23 cellular contexts compared by ENCODE assay signal in the genomic region with DNA sequence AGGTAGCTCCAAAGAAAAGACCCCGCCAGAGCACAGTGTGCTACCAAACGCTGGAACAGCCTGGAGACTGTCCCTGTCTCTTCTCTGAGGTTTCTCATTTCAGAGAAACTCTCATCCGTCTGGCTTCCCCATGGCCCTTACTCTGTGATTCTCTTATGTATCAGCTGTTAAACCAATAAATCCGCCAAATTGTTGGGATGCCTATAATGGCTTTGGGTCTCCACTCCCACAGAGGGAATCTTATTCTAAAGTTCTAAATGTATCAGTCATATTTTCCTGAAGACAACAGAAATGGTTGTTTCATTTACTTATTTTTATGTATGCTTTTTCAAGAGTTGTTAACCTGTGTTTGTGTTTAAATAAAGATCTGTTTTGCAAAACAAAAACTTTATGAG. TPM values are rescaled to one million over a fixed set of nuclear protein-coding genes. Genes with fewer than 3 reads are reported as not detected.
DNase-seq lines count a peak whose midpoint lies in the region; ATAC-seq and TF ChIP-seq lines count a peak whose summit lies in the region.
"Had no signal": no experiment of that assay in that cellular context is flagged by ENCODE, and none has a peak within 500 bp of the region (broad histone marks: within the 10 kb centered on the region; RNA-seq: fewer than 3 reads in every experiment).

No MANE protein-coding gene starts in this region.

- H4K20me1 ChIP-seq in BLaER1, result no peaks in the 10 kb centered on the region

- H3K27ac ChIP-seq in BLaER1, result peak overlapping the region; percentile 95
- H3K27ac ChIP-seq in esophagus muscularis mucosa (replicated peaks in 1 of 4), result peak overlapping the region in 2 of 4 donors; percentile 2 to 56
- peak overlapping the region; percentile 26 to 81 (median 72) for H3K27ac ChIP-seq in gastrocnemius medialis
- H3K27ac ChIP-seq in caudate nucleus (ENCODE audit: low read depth, low read length), result no peak overlapping the region
- no peak overlapping the region for H3K27ac ChIP-seq in CD8-positive, alpha-beta memory T cell (ENCODE audit: low read depth, low read length)
- H3K27ac ChIP-seq: C4-2B, hepatocyte, SK-N-MC, WERI-Rb-1 had no signal

- intact Hi-C loops in esophagus muscularis mucosa (cut with DNase I) (no loop called here), gastrocnemius medialis (cut with DNase I; ENCODE audit: low total_unique reads) (no loop called here)

- H3K4me1 Mint-ChIP-seq in WTC11, result peaks cover 86% of the 10 kb centered on the region
- H3K4me1 Mint-ChIP-seq in CD8-positive, alpha-beta memory T cell, result no peaks in the 10 kb centered on the region

- 65% methylated on average over 4 of the region's 4 CpGs for WGBS in esophagus muscularis mucosa

- no peak for TF ChIP-seq POLR2A in esophagus muscularis mucosa (IDR thresholded peaks at IDR 0.05; ENCODE audit: low read depth)
- TF ChIP-seq POLR2A in gastrocnemius medialis (IDR thresholded peaks at IDR 0.05), result no peak

- peaks cover 64% of the 10 kb centered on the region for H3K4me1 ChIP-seq in BLaER1
- peaks cover 0 to 6% (median 0%) of the 10 kb centered on the region in 4 donors for H3K4me1 ChIP-seq in esophagus muscularis mucosa
- H3K4me1 ChIP-seq in gastrocnemius medialis, result peaks cover 0 to 2% of the 10 kb centered on the region in 2 donors
- H3K4me1 ChIP-seq in CD8-positive, alpha-beta memory T cell (ENCODE audit: insufficient read depth, low read length), result no peaks in the 10 kb centered on the region
- H3K4me1 ChIP-seq: HAP-1 had no signal

- no peak for TF ChIP-seq EP300 in esophagus muscularis mucosa (IDR thresholded peaks at IDR 0.05)

- H3K4me2 ChIP-seq in BLaER1, result peak overlapping the region; percentile 79
- H3K4me2 ChIP-seq: hepatocyte had no signal

- POLR2A ChIA-PET in WTC11 (lab: Charles Lee), result no interaction called here
- POLR2A ChIA-PET in CD8-positive, alpha-beta memory T cell (lab: Charles Lee), result no interaction called here

- in situ Hi-C loops in gastrocnemius medialis (cut with MboI; ENCODE audit: low sequenced_read_pairs in 4 of 4), result no loop called here

- H3K9me3 Mint-ChIP-seq in WTC11, result no peaks in the 10 kb centered on the region
- no peaks in the 10 kb centered on the region for H3K9me3 Mint-ChIP-seq in CD8-positive, alpha-beta memory T cell

- CTCF ChIA-PET in WTC11 (lab: Charles Lee), result interaction anchor here (1.1 kb wide), 1 partner anchor 11 kb away, joined by 4 read pairs; no protein-coding TSS in a partner anchor
- CTCF ChIA-PET in CD8-positive, alpha-beta memory T cell (lab: Charles Lee), result no interaction called here

- H3K36me3 Mint-ChIP-seq in WTC11, result no peaks in the 10 kb centered on the region
- H3K36me3 Mint-ChIP-seq in CD8-positive, alpha-beta memory T cell, result no peaks in the 10 kb centered on the region

- H3K9ac ChIP-seq in BLaER1, result peak overlapping the region; percentile 93

- no peaks in the 10 kb centered on the region for H3K27me3 ChIP-seq in BLaER1
- peaks cover 0 to 4% (median 0%) of the 10 kb centered on the region in 4 donors for H3K27me3 ChIP-seq in esophagus muscularis mucosa
- H3K27me3 ChIP-seq in gastrocnemius medialis, result no peaks in the 10 kb centered on the region
- H3K27me3 ChIP-seq in CD8-positive, alpha-beta memory T cell (ENCODE audit: insufficient read depth, low read length, poor library complexity, severe bottlenecking), result no peaks in the 10 kb centered on the region
- H3K27me3 ChIP-seq: hepatocyte had no signal

- H3K36me3 ChIP-seq in BLaER1 (peaks cover 28% of the 10 kb centered on the region), esophagus muscularis mucosa (no peaks in the 10 kb centered on the region), gastrocnemius medialis (no peaks in the 10 kb centered on the region)
- H3K36me3 ChIP-seq in CD8-positive, alpha-beta memory T cell (ENCODE audit: insufficient read depth, low read length), result no peaks in the 10 kb centered on the region
- H3K36me3 ChIP-seq: HAP-1, WERI-Rb-1 had no signal

- H3K4me3 ChIP-seq in BLaER1 (peak overlapping the region; percentile 82), esophagus muscularis mucosa (peak overlapping the region; percentile 35 to 52 (median 40)), gastrocnemius medialis (peak overlapping the region; percentile 5 to 54 (median 30))
- no peak overlapping the region for H3K4me3 ChIP-seq in CD8-positive, alpha-beta memory T cell (ENCODE audit: low read length)
- H3K4me3 ChIP-seq: HAP-1, hepatocyte, SK-N-MC had no signal

- no peak for DNase-seq in WTC11 (ENCODE audit: low spot score)
- peak; percentile 24 for DNase-seq in esophagus muscularis mucosa (ENCODE audit: extremely low spot score)
- no peak for DNase-seq in gastrocnemius medialis
- no peak for DNase-seq in activated CD8-positive, alpha-beta memory T cell treated with anti-CD3 and anti-CD28 coated beads for 24 hours
- DNase-seq in caudate nucleus (lab: John Stamatoyannopoulos, UW), result no peak
- no peak for DNase-seq in CD8-positive, alpha-beta memory T cell
- DNase-seq: activated CD4-positive, alpha-beta T cell treated with anti-CD3 and anti-CD28 coated beads, Interleukin-2, amount 50 U/mL, for 1 hour; activated CD8-positive, alpha-beta memory T cell treated with anti-CD3 and anti-CD28 coated beads, Interleukin-2, amount 50 U/mL, for 48 hours; activated gamma-delta T cell; dorsolateral prefrontal cortex; foreskin fibroblast; NCI-H146; NCI-H510A treated with DMSO at 0.1 percent for 48 hours; occipital lobe; stimulated activated CD4-positive, alpha-beta T cell treated with anti-CD3 and anti-CD28 coated beads, Interleukin-15, amount 100 ng/mL, for 24 hours; WERI-Rb-1 had no signal

- H3K4me3 Mint-ChIP-seq in WTC11, result no peak overlapping the region
- no peak overlapping the region for H3K4me3 Mint-ChIP-seq in CD8-positive, alpha-beta memory T cell

- no peaks in the 10 kb centered on the region for H3K9me3 ChIP-seq in BLaER1
- H3K9me3 ChIP-seq in esophagus muscularis mucosa, result no peaks in the 10 kb centered on the region
- H3K9me3 ChIP-seq in gastrocnemius medialis, result no peaks in the 10 kb centered on the region
- H3K9me3 ChIP-seq in CD8-positive, alpha-beta memory T cell (ENCODE audit: low read length), result no peaks in the 10 kb centered on the region
- H3K9me3 ChIP-seq: HAP-1 had no signal

- H3K27me3 Mint-ChIP-seq in WTC11 (ENCODE audit: low read depth), result no peaks in the 10 kb centered on the region
- peaks cover 18 to 65% of the 10 kb centered on the region in 2 donors for H3K27me3 Mint-ChIP-seq in CD8-positive, alpha-beta memory T cell

- no peak for ATAC-seq in WTC11
- no peak for ATAC-seq in gastrocnemius medialis
- ATAC-seq in GM21786 (IDR thresholded peaks at IDR 0.05; ENCODE audit: unreplicated experiment), result no peak
- ATAC-seq: Panc1 had no signal

- H3K27ac Mint-ChIP-seq in WTC11, result peak overlapping the region; percentile 79
- H3K27ac Mint-ChIP-seq in CD8-positive, alpha-beta memory T cell, result no peak overlapping the region

- TF ChIP-seq CTCF in WTC11 (IDR thresholded peaks at IDR 0.05) (no peak), esophagus muscularis mucosa (IDR thresholded peaks at IDR 0.05) (no peak), gastrocnemius medialis (IDR thresholded peaks at IDR 0.05 in 4 of 5, conservative IDR thresholded peaks at IDR 0.05 in 1 of 5) (no peak)

TF ChIP-seq in WTC11, 78 proteins besides CTCF, POLR2A, EP300 and RAD21 (continues in another document):
- TF ChIP-seq ZNF512 (CRISPR knock-in tag; IDR thresholded peaks at IDR 0.05; ENCODE audit: borderline replicate concordance), result no peak
- no peak for TF ChIP-seq NFATC4 (CRISPR knock-in tag; IDR thresholded peaks at IDR 0.05)
- no peak for TF ChIP-seq GRHL2 (CRISPR knock-in tag; IDR thresholded peaks at IDR 0.05; ENCODE audit: insufficient replicate concordance, severe bottlenecking)
- no peak for TF ChIP-seq ZNF671 (CRISPR knock-in tag; IDR thresholded peaks at IDR 0.05)
- no peak for TF ChIP-seq NR1H2 (CRISPR knock-in tag; IDR thresholded peaks at IDR 0.05)
- no peak for TF ChIP-seq HMGXB4 (CRISPR knock-in tag; IDR thresholded peaks at IDR 0.05)
- no peak for TF ChIP-seq ETV6 (CRISPR knock-in tag; IDR thresholded peaks at IDR 0.05)
- TF ChIP-seq IRF1 (CRISPR knock-in tag; IDR thresholded peaks at IDR 0.05), result no peak
- TF ChIP-seq TCF7 (CRISPR knock-in tag; IDR thresholded peaks at IDR 0.05; ENCODE audit: low read depth), result no peak
- TF ChIP-seq TP53 (CRISPR knock-in tag; IDR thresholded peaks at IDR 0.05), result no peak

RNA-seq across cellular contexts. Expression of gene ERG, which starts 4.0 kb away (rescaled TPM):
- total RNA-seq in WTC11 (2021) (2.8 to 4.5 TPM (median 3.8 TPM) in 3 replicates), esophagus muscularis mucosa (10 to 100 TPM in 2 of 4 donors, 1 to 10 TPM in 2; 3.7 to 13.3 (median 10.6) TPM), gastrocnemius medialis (1 to 10 TPM; 4.6 to 7.0 (median 5.1) TPM)
- not detected for total RNA-seq in CD8-positive, alpha-beta memory T cell
- not detected for polyA plus RNA-seq in CD8-positive, alpha-beta memory T cell

Comparison
In these comparisons a context has a peak if more than half of its experiments do, and no peak if none do; other contexts are left out.
1. H3K27ac ChIP-seq: peak in BLaER1 (single experiment) and gastrocnemius medialis (4 of 4); none in caudate nucleus (single experiment) and CD8-positive, alpha-beta memory T cell (single experiment).